In genomic region chr17:16304832-16305231, GRCh38 we compare ENCODE assay signal across 9 cellular contexts. TPM values are rescaled to one million over a fixed set of nuclear protein-coding genes. Genes with fewer than 3 reads are reported as not detected.
A peak's percentile ranks its signal among the peaks of the same experiment; 100 is the strongest.
DNase-seq lines count a peak whose midpoint lies in the region; FAIRE-seq and TF ChIP-seq lines count a peak whose summit lies in the region.
"Had no signal": no experiment of that assay in that cellular context is flagged by ENCODE, and none has a peak within 500 bp of the region (broad histone marks: within the 10 kb centered on the region; RNA-seq: fewer than 3 reads in every experiment).

No MANE protein-coding gene starts in this region.

- no peak overlapping the region for H3K4me2 ChIP-seq in neuronal stem cell (ENCODE audit: insufficient read depth, low read length, poor library complexity, severe bottlenecking)

- no peak overlapping the region for H3K14ac ChIP-seq in neuronal stem cell (ENCODE audit: low read length)

- H3K4ac ChIP-seq in neuronal stem cell (ENCODE audit: low read length), result no peak overlapping the region

- DNase-seq in activated CD4-positive, alpha-beta T cell treated with anti-CD3 and anti-CD28 coated beads for 48 hours, result peak; percentile 12
- DNase-seq in activated CD4-positive, alpha-beta T cell treated with anti-CD3 and anti-CD28 coated beads, Interleukin-2, amount 50 U/mL, for 48 hours, result no peak
- peak; percentile 30 for DNase-seq in NCI-H2227 (lab: John Stamatoyannopoulos, UW; ENCODE audit: unreplicated experiment)
- DNase-seq in cardiac fibroblast (ENCODE audit: low read depth in 2 of 2), result peak; percentile 42 to 53
- peak; percentile 48 for DNase-seq in small intestine
- no peak for DNase-seq in neuronal stem cell (ENCODE audit: low spot score)
- DNase-seq in stimulated activated CD4-positive, alpha-beta T cell treated with anti-CD3 and anti-CD28 coated beads, Interleukin-2, amount 100 ng/mL, for 48 hours, result no peak
- DNase-seq in HuH-7.5 (ENCODE audit: low spot score), result no peak

- peaks cover 4% of the 10 kb centered on the region for H3K79me1 ChIP-seq in neuronal stem cell (ENCODE audit: low read depth, low read length)

- no peak overlapping the region for H2BK12ac ChIP-seq in neuronal stem cell (ENCODE audit: low read length)

- H2AK5ac ChIP-seq in neuronal stem cell (ENCODE audit: low read depth, low read length), result no peak overlapping the region

- H3K27ac ChIP-seq in small intestine (ENCODE audit: low read depth in 1 of 2, low read length in 1 of 2) (no peak overlapping the region), neuronal stem cell (replicated peaks; ENCODE audit: low read length) (no peak overlapping the region)
- H3K27ac ChIP-seq: ovary had no signal

- WGBS in small intestine, 3 donors, result 57 to 68% (median 61%) methylated on average over 3 of the region's 3 CpGs
- WGBS in neuronal stem cell (ENCODE audit: extremely low coverage in 2 of 2, insufficient read length in 2 of 2, insufficient replicate concordance in 1 of 2), 2 donors, result no CpG with 5 or more reads among the region's 3 CpGs

- peak; percentile 59 for TF ChIP-seq CTCF in cardiac fibroblast (IDR thresholded peaks at IDR 0.05; ENCODE audit: low read depth, low read length)

- H4K8ac ChIP-seq in neuronal stem cell (ENCODE audit: low read depth, low read length), result no peak overlapping the region

- no peak overlapping the region for H2AFZ ChIP-seq in neuronal stem cell (ENCODE audit: low read length)

- H3K27me3 ChIP-seq in small intestine (ENCODE audit: control insufficient read depth in 2 of 2, insufficient read depth in 2 of 2, low read length in 2 of 2) (no peaks in the 10 kb centered on the region), neuronal stem cell (ENCODE audit: control insufficient read depth in 3 of 3, insufficient read depth in 3 of 3, low read depth in 1 of 3, low read length in 3 of 3) (no peaks in the 10 kb centered on the region)
- H3K27me3 ChIP-seq: ovary had no signal

- peaks cover 0 to 2% of the 10 kb centered on the region in 2 donors for H3K36me3 ChIP-seq in small intestine (ENCODE audit: control insufficient read depth in 2 of 2, insufficient read depth in 2 of 2, low read length in 2 of 2)
- peaks cover 6 to 19% of the 10 kb centered on the region in 2 donors for H3K36me3 ChIP-seq in neuronal stem cell (replicated peaks in 1 of 2; ENCODE audit: control insufficient read depth in 2 of 2, insufficient read depth in 2 of 2, low read length in 2 of 2)
- H3K36me3 ChIP-seq: ovary had no signal

- no peak overlapping the region for H3K23ac ChIP-seq in neuronal stem cell (ENCODE audit: low read depth, low read length, poor library complexity)

- H4K91ac ChIP-seq in neuronal stem cell (ENCODE audit: low read depth, low read length, poor library complexity), result no peak overlapping the region

- H3K9me3 ChIP-seq in small intestine (ENCODE audit: control insufficient read depth, low read depth) (no peaks in the 10 kb centered on the region), neuronal stem cell (replicated peaks in 1 of 2; ENCODE audit: control insufficient read depth in 2 of 2, insufficient read depth in 1 of 2, low read depth in 1 of 2, low read length in 2 of 2) (no peaks in the 10 kb centered on the region)
- H3K9me3 ChIP-seq: ovary had no signal

- FAIRE-seq in small intestine (lab: Jason Lieb, UNC), result no peak

- peaks cover 1 to 4% of the 10 kb centered on the region in 2 donors for H3K4me1 ChIP-seq in small intestine (ENCODE audit: control insufficient read depth in 2 of 2, insufficient read depth in 1 of 2, low read depth in 1 of 2, low read length in 1 of 2)
- no peaks in the 10 kb centered on the region for H3K4me1 ChIP-seq in neuronal stem cell (ENCODE audit: control insufficient read depth in 2 of 2, insufficient read depth in 1 of 2, low read depth in 1 of 2, low read length in 2 of 2)

- no peak overlapping the region for H3K4me3 ChIP-seq in cardiac fibroblast (replicated peaks in 1 of 2; ENCODE audit: low read depth in 2 of 2, low read length in 2 of 2)
- no peak overlapping the region for H3K4me3 ChIP-seq in small intestine (ENCODE audit: low read depth in 1 of 2, low read length in 2 of 2)
- no peak overlapping the region for H3K4me3 ChIP-seq in neuronal stem cell (ENCODE audit: low read length in 2 of 2)
- H3K4me3 ChIP-seq: ovary had no signal

- no peak overlapping the region for H3K18ac ChIP-seq in neuronal stem cell (ENCODE audit: low read length)

- no peak overlapping the region for H3K9ac ChIP-seq in neuronal stem cell (ENCODE audit: low read depth, low read length, poor library complexity)

- H2BK15ac ChIP-seq in neuronal stem cell (ENCODE audit: low read length), result no peak overlapping the region

- H2BK120ac ChIP-seq in neuronal stem cell (ENCODE audit: low read depth, low read length), result no peak overlapping the region

- no peak overlapping the region for H2BK5ac ChIP-seq in neuronal stem cell (ENCODE audit: low read length)

RNA-seq across cellular contexts. Expression of gene CENPV, which starts 48.4 kb away (rescaled TPM):
- polyA plus RNA-seq in small intestine, result 100 to 1,000 TPM; 115 to 185 (median 163) TPM
- polyA plus RNA-seq in neuronal stem cell (2013, experiment 1 of 2), result 736 TPM
- polyA plus RNA-seq in neuronal stem cell (2013, experiment 2 of 2), result 716 TPM

Comparison
In these comparisons a context has a peak if more than half of its experiments do, and no peak if none do; other contexts are left out.
1. DNase-seq: peak in activated CD4-positive, alpha-beta T cell treated with anti-CD3 and anti-CD28 coated beads for 48 hours (single experiment), NCI-H2227 (single experiment), cardiac fibroblast (2 of 2) and small intestine (single experiment); none in activated CD4-positive, alpha-beta T cell treated with anti-CD3 and anti-CD28 coated beads, Interleukin-2, amount 50 U/mL, for 48 hours (0 of 2), neuronal stem cell (single experiment), stimulated activated CD4-positive, alpha-beta T cell treated with anti-CD3 and anti-CD28 coated beads, Interleukin-2, amount 100 ng/mL, for 48 hours (0 of 2) and HuH-7.5 (single experiment).